ENCODE assay signal across 8 cellular contexts in the genomic region with DNA sequence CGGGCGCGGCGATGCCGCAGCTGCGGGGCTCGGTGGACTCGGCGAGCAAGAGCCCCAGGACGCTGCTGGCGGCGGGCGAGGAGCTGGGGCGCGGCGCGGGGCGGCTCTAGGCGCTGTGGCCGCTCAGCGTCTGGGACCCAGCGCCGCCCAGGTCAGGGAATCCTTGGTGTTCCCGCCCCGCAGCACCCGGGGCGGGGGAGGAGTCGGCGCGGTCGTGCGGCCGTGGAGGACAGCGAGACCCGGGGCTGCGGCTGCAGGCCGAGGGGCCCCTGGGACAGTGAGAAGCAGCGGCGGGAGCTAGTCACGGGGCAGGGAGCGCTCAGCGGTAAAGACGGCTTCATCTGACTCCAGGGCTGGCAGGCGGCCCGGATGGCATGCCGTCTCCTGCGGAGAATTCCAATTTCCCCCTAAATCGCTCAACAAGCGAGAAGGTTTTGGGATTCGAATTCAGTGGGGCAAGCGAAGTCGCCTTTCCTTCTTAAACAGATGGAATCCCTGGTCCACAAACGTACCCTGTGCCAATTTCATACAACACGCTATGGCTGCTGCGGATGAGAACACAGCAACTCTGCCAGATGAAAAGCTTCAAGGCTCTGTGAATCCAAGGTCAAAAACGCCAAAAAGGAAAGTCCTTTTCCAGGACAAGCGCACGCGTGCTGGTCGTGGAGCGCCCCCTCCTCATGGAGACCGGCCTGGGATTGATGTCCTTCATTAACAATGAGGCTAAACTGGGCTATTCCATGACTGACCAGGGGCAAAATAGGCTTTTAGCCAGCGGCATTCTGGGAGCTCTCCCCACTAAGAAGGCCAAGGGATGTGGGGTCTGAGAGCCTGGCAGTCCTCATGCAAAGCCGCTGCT. TPM values are rescaled to one million over a fixed set of nuclear protein-coding genes. Genes with fewer than 3 reads are reported as not detected.
DNase-seq lines count a peak whose midpoint lies in the region; ATAC-seq and TF ChIP-seq lines count a peak whose summit lies in the region.

No MANE protein-coding gene starts in this region.

- ATAC-seq in GM18502 (IDR thresholded peaks at IDR 0.05; ENCODE audit: poor library complexity, unreplicated experiment), result no peak

- no peak for TF ChIP-seq CTCF in CD14-positive monocyte (IDR thresholded peaks at IDR 0.05)
- TF ChIP-seq CTCF in VCaP (conservative IDR thresholded peaks at IDR 0.05), result no peak
- no peak for TF ChIP-seq CTCF in esophagus muscularis mucosa (IDR thresholded peaks at IDR 0.05)
- TF ChIP-seq CTCF in mesothelial cell of epicardium (IDR thresholded peaks at IDR 0.05; ENCODE audit: unreplicated experiment), result no peak
- TF ChIP-seq CTCF in tibial artery (IDR thresholded peaks at IDR 0.05), result no peak

- WGBS in esophagus muscularis mucosa, result 5% methylated on average over 26 of the region's 64 CpGs

- DNase-seq in CD14-positive monocyte (ENCODE audit: low spot score), result no peak
- peak; percentile 45 for DNase-seq in HT-29 (ENCODE audit: low spot score)
- no peak for DNase-seq in esophagus muscularis mucosa (ENCODE audit: extremely low spot score)
- DNase-seq in mesothelial cell of epicardium (ENCODE audit: low spot score in 2 of 2, unreplicated experiment in 2 of 2), result peak; percentile 37 to 65
- DNase-seq in tibial artery, result peak in 1 of 2 donors; percentile 67
- DNase-seq in NCI-H510A treated with DMSO at 0.1 percent for 48 hours (lab: John Stamatoyannopoulos, UW), result no peak

- H3K9me3 ChIP-seq in esophagus muscularis mucosa, result no peaks in the 10 kb centered on the region
- H3K9me3 ChIP-seq in tibial artery, result no peaks in the 10 kb centered on the region

- peaks cover 11% of the 10 kb centered on the region for H3K4me1 Mint-ChIP-seq in CD14-positive monocyte
- H3K4me1 Mint-ChIP-seq in mesothelial cell of epicardium, result peaks cover 7% of the 10 kb centered on the region

- H3K36me3 ChIP-seq in esophagus muscularis mucosa (no peaks in the 10 kb centered on the region), tibial artery (no peaks in the 10 kb centered on the region)

- no peak for TF ChIP-seq EP300 in esophagus muscularis mucosa (IDR thresholded peaks at IDR 0.05)

- H3K36me3 Mint-ChIP-seq in CD14-positive monocyte (no peaks in the 10 kb centered on the region), mesothelial cell of epicardium (no peaks in the 10 kb centered on the region)

- H3K27me3 Mint-ChIP-seq in CD14-positive monocyte (ENCODE audit: low read depth in 3 of 3) (peaks cover 37 to 63% (median 39%) of the 10 kb centered on the region in 3 donors), mesothelial cell of epicardium (ENCODE audit: low read depth) (peaks cover 54% of the 10 kb centered on the region)

- peak overlapping the region; percentile 48 to 90 for H3K4me3 Mint-ChIP-seq in CD14-positive monocyte
- peak overlapping the region; percentile 80 for H3K4me3 Mint-ChIP-seq in mesothelial cell of epicardium

- H3K27ac ChIP-seq in VCaP (peak overlapping the region; percentile 66), esophagus muscularis mucosa (replicated peaks in 1 of 4) (peak overlapping the region; percentile 85 to 88 (median 86)), tibial artery (peak overlapping the region; percentile 56 to 66)

- H3K27ac Mint-ChIP-seq in CD14-positive monocyte (no peak overlapping the region), mesothelial cell of epicardium (no peak overlapping the region)

- H3K27me3 ChIP-seq in esophagus muscularis mucosa (no peaks in the 10 kb centered on the region), tibial artery (no peaks in the 10 kb centered on the region)

- no peak for TF ChIP-seq POLR2A in esophagus muscularis mucosa (IDR thresholded peaks at IDR 0.05; ENCODE audit: low read depth)

- H3K4me3 ChIP-seq in esophagus muscularis mucosa (peak overlapping the region; percentile 64 to 67 (median 66)), tibial artery (peak overlapping the region; percentile 56 to 59)

- H3K9me3 Mint-ChIP-seq in CD14-positive monocyte (peaks cover 2 to 40% (median 21%) of the 10 kb centered on the region in 7 donors), mesothelial cell of epicardium (no peaks in the 10 kb centered on the region)

- intact Hi-C loops in CD14-positive monocyte (cut with micrococcal nuclease), result no loop called here
- intact Hi-C loops in esophagus muscularis mucosa (cut with DNase I), result no loop called here
- intact Hi-C loops in tibial artery (cut with DNase I; ENCODE audit: low total_unique reads), result no loop called here

- H3K4me1 ChIP-seq in esophagus muscularis mucosa (peaks cover 6 to 20% (median 11%) of the 10 kb centered on the region in 4 donors), tibial artery (peaks cover 0 to 10% (median 0%) of the 10 kb centered on the region in 4 donors)

RNA-seq across cellular contexts. Expression of a gene that starts 4.2 kb away (rescaled TPM):
- not detected for polyA plus RNA-seq in CD14-positive monocyte
- not detected in 2 replicates for total RNA-seq in HT-29 (2014; rRNA removed; shearing (Covaris generic))
- total RNA-seq in esophagus muscularis mucosa (not detected), mesothelial cell of epicardium (not detected in 3 replicates)

RNA-seq across cellular contexts. Expression of a gene that starts 17.3 kb away (rescaled TPM):
- polyA plus RNA-seq in CD14-positive monocyte, result 1 to 10 TPM; 2.3 to 3.3 TPM
- total RNA-seq in HT-29 (2014; rRNA removed; shearing (Covaris generic)), result 25.5 and 26.5 TPM in 2 replicates
- total RNA-seq in esophagus muscularis mucosa (1 to 10 TPM; 6.2 to 8.4 (median 6.9) TPM), mesothelial cell of epicardium (14.5 to 19.0 TPM (median 14.6 TPM) in 3 replicates)

RNA-seq across cellular contexts. Expression of a gene that starts 31.5 kb away (rescaled TPM):
- 1 to 10 TPM; 4.5 to 6.1 TPM for polyA plus RNA-seq in CD14-positive monocyte
- 2.7 and 8.1 TPM in 2 replicates for total RNA-seq in HT-29 (2014; rRNA removed; shearing (Covaris generic))
- total RNA-seq in esophagus muscularis mucosa (10 to 100 TPM in 2 of 4 donors, 1 to 10 TPM in 2; 9.4 to 14.8 (median 11.0) TPM), mesothelial cell of epicardium (25.3 to 28.7 TPM (median 25.4 TPM) in 3 replicates)

RNA-seq across cellular contexts. Expression of a gene that starts 44.5 kb away (rescaled TPM):
- not detected for polyA plus RNA-seq in CD14-positive monocyte
- 0.05 TPM in 1 of 2 replicates, not detected in the other for total RNA-seq in HT-29 (2014; rRNA removed; shearing (Covaris generic))
- total RNA-seq in esophagus muscularis mucosa (1 to 10 TPM; 5.0 to 8.7 (median 7.1) TPM), mesothelial cell of epicardium (42.4 to 43.0 TPM (median 42.7 TPM) in 3 replicates)

RNA-seq across cellular contexts. Expression of a gene that starts 50.5 kb away (rescaled TPM):
- polyA plus RNA-seq in CD14-positive monocyte, result 1 to 10 TPM; 3.3 to 5.4 TPM
- not detected in 2 replicates for total RNA-seq in HT-29 (2014; rRNA removed; shearing (Covaris generic))
- 10 to 100 TPM; 14.5 to 31.3 (median 22.1) TPM for total RNA-seq in esophagus muscularis mucosa
- total RNA-seq in mesothelial cell of epicardium, result 33.5 to 40.5 TPM (median 40.4 TPM) in 3 replicates

Comparison
In these comparisons a context has a peak if more than half of its experiments do, and no peak if none do; other contexts are left out.
1. DNase-seq: peak in HT-29 (single experiment) and mesothelial cell of epicardium (2 of 2); none in CD14-positive monocyte (single experiment), esophagus muscularis mucosa (single experiment) and NCI-H510A treated with DMSO at 0.1 percent for 48 hours (single experiment).
2. Peak in every context shown above with its lines, with median percentiles within 50 percentile points of each other: H3K27ac ChIP-seq.